1 cellular context compared by ENCODE assay signal in the genomic region with DNA sequence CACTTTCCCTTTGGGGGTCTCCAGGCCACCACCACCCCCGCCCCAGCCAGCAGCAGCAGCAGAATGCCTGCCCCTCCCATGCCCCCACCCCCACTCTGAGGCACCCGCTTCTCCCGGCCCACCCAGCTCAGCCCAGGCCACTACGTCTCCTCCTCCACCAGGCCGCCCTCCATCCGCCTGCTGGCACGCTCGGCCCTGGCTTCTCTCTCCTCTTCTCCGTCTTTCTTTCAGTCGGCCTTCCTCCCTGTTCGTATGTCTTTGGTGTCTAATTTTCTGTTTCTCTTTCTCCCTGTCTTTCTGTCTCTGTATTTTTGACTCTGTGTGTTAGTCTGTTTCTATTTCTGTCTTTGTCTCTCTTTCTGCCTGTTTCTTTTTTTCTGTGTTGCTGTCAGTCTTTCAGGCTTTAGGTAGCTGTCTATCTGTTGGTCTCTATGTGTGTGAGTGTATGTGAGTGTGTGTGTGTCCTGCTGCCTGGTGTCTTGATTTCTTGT.
TF ChIP-seq lines count a peak whose summit lies in the region.

A gene (minus strand): TSS at position 459 of the 491 bp plus-strand sequence. CDS start 379 bp downstream, at position 80.

TF ChIP-seq in GM23338, 12 proteins besides CTCF, POLR2A, EP300 and RAD21 (continued from another document):
- TF ChIP-seq, protein P1, sequence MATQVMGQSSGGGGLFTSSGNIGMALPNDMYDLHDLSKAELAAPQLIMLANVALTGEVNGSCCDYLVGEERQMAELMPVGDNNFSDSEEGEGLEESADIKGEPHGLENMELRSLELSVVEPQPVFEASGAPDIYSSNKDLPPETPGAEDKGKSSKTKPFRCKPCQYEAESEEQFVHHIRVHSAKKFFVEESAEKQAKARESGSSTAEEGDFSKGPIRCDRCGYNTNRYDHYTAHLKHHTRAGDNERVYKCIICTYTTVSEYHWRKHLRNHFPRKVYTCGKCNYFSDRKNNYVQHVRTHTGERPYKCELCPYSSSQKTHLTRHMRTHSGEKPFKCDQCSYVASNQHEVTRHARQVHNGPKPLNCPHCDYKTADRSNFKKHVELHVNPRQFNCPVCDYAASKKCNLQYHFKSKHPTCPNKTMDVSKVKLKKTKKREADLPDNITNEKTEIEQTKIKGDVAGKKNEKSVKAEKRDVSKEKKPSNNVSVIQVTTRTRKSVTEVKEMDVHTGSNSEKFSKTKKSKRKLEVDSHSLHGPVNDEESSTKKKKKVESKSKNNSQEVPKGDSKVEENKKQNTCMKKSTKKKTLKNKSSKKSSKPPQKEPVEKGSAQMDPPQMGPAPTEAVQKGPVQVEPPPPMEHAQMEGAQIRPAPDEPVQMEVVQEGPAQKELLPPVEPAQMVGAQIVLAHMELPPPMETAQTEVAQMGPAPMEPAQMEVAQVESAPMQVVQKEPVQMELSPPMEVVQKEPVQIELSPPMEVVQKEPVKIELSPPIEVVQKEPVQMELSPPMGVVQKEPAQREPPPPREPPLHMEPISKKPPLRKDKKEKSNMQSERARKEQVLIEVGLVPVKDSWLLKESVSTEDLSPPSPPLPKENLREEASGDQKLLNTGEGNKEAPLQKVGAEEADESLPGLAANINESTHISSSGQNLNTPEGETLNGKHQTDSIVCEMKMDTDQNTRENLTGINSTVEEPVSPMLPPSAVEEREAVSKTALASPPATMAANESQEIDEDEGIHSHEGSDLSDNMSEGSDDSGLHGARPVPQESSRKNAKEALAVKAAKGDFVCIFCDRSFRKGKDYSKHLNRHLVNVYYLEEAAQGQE (IDR thresholded peaks at IDR 0.05; ENCODE audit: unreplicated experiment) = no peak
- no peak for TF ChIP-seq STAT1 (IDR thresholded peaks at IDR 0.05; ENCODE audit: unreplicated experiment)
- TF ChIP-seq ZNF114 (CRISPR knock-in tag; IDR thresholded peaks at IDR 0.05) = no peak
- TF ChIP-seq, protein P2, sequence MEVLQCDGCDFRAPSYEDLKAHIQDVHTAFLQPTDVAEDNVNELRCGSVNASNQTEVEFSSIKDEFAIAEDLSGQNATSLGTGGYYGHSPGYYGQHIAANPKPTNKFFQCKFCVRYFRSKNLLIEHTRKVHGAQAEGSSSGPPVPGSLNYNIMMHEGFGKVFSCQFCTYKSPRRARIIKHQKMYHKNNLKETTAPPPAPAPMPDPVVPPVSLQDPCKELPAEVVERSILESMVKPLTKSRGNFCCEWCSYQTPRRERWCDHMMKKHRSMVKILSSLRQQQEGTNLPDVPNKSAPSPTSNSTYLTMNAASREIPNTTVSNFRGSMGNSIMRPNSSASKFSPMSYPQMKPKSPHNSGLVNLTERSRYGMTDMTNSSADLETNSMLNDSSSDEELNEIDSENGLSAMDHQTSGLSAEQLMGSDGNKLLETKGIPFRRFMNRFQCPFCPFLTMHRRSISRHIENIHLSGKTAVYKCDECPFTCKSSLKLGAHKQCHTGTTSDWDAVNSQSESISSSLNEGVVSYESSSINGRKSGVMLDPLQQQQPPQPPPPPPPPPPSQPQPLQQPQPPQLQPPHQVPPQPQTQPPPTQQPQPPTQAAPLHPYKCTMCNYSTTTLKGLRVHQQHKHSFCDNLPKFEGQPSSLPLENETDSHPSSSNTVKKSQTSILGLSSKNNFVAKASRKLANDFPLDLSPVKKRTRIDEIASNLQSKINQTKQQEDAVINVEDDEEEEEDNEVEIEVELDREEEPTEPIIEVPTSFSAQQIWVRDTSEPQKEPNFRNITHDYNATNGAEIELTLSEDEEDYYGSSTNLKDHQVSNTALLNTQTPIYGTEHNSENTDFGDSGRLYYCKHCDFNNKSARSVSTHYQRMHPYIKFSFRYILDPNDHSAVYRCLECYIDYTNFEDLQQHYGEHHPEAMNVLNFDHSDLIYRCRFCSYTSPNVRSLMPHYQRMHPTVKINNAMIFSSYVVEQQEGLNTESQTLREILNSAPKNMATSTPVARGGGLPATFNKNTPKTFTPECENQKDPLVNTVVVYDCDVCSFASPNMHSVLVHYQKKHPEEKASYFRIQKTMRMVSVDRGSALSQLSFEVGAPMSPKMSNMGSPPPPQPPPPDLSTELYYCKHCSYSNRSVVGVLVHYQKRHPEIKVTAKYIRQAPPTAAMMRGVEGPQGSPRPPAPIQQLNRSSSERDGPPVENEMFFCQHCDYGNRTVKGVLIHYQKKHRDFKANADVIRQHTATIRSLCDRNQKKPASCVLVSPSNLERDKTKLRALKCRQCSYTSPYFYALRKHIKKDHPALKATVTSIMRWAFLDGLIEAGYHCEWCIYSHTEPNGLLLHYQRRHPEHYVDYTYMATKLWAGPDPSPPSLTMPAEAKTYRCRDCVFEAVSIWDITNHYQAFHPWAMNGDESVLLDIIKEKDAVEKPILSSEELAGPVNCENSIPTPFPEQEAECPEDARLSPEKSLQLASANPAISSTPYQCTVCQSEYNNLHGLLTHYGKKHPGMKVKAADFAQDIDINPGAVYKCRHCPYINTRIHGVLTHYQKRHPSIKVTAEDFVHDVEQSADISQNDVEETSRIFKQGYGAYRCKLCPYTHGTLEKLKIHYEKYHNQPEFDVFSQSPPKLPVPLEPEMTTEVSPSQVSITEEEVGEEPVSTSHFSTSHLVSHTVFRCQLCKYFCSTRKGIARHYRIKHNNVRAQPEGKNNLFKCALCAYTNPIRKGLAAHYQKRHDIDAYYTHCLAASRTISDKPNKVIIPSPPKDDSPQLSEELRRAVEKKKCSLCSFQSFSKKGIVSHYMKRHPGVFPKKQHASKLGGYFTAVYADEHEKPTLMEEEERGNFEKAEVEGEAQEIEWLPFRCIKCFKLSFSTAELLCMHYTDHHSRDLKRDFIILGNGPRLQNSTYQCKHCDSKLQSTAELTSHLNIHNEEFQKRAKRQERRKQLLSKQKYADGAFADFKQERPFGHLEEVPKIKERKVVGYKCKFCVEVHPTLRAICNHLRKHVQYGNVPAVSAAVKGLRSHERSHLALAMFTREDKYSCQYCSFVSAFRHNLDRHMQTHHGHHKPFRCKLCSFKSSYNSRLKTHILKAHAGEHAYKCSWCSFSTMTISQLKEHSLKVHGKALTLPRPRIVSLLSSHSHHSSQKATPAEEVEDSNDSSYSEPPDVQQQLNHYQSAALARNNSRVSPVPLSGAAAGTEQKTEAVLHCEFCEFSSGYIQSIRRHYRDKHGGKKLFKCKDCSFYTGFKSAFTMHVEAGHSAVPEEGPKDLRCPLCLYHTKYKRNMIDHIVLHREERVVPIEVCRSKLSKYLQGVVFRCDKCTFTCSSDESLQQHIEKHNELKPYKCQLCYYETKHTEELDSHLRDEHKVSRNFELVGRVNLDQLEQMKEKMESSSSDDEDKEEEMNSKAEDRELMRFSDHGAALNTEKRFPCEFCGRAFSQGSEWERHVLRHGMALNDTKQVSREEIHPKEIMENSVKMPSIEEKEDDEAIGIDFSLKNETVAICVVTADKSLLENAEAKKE (CRISPR knock-in tag; IDR thresholded peaks at IDR 0.05) = no peak
- TF ChIP-seq ZNF331 (CRISPR knock-in tag; IDR thresholded peaks at IDR 0.05; ENCODE audit: low read depth) = no peak
